27 cellular contexts compared by ENCODE assay signal in genomic region chr2:147491491-147491890, GRCh38.
"Had no signal": no experiment of that assay in that cellular context is flagged by ENCODE, and none has a peak within 500 bp of the region (broad histone marks: within the 10 kb centered on the region; RNA-seq: fewer than 3 reads in every experiment).

No MANE protein-coding gene starts in this region.

- H3K36me3 Mint-ChIP-seq: naive B cell; neural progenitor cell; stimulated activated naive B cell treated with anti-CD40 and anti-IgM and Interleukin-4, amounts not matched to agents 10 μg/mL and 1 μg/mL and 100 μg/mL, for 72 hours had no signal

- DNase-seq: heart right ventricle; kidney glomerular epithelial cell; left cardiac atrium; left lung; lower lobe of right lung; mammary epithelial cell; mesenchymal stem cell; naive B cell; nephron progenitor cell; ovary; right lobe of liver; stimulated activated CD4-positive, alpha-beta T cell treated with anti-CD3 and anti-CD28 coated beads, Interleukin-12 subunit alpha, Interleukin-12 subunit beta, amount 100 ng/mL, for 4 hours; stimulated activated CD4-positive, alpha-beta T cell treated with anti-CD3 and anti-CD28 coated beads, Interleukin-15, amount 100 ng/mL, for 24 hours; stimulated activated CD4-positive, alpha-beta T cell treated with anti-CD3 and anti-CD28 coated beads, Interleukin-2, amount 100 ng/mL, for 24 hours; stimulated activated CD4-positive, alpha-beta T cell treated with anti-CD3 and anti-CD28 coated beads, Interleukin-4, amount 100 ng/mL, for 1 hour; stimulated activated naive B cell treated with anti-CD40 and anti-IgM and Interleukin-4, amounts not matched to agents 10 μg/mL and 1 μg/mL and 100 μg/mL, for 72 hours; stimulated activated naive CD8-positive, alpha-beta T cell treated with anti-CD3 and anti-CD28 coated beads, Interleukin-15, Interleukin-2, amounts not matched to agents 100 U/mL and 50 U/mL, for 24 hours; stomach; testis; thyroid gland; transverse colon; upper lobe of left lung had no signal

- H3K4me3 Mint-ChIP-seq: naive B cell; nephron progenitor cell; neural progenitor cell; stimulated activated naive B cell treated with anti-CD40 and anti-IgM and Interleukin-4, amounts not matched to agents 10 μg/mL and 1 μg/mL and 100 μg/mL, for 72 hours had no signal

- H3K4me1 Mint-ChIP-seq: naive B cell had no signal

- H3K4me1 ChIP-seq: heart right ventricle, left lung, lower lobe of right lung, right atrium auricular region, right lobe of liver, stomach, testis, thyroid gland, upper lobe of left lung, vagina had no signal

- H3K9me3 Mint-ChIP-seq: naive B cell; stimulated activated naive B cell treated with anti-CD40 and anti-IgM and Interleukin-4, amounts not matched to agents 10 μg/mL and 1 μg/mL and 100 μg/mL, for 72 hours had no signal

- H2AFZ ChIP-seq: hepatocyte had no signal

- H3K27ac ChIP-seq: heart right ventricle, hepatocyte, left lung, lower lobe of right lung, neural progenitor cell, ovary, right atrium auricular region, right lobe of liver, stomach, testis, thyroid gland, transverse colon, upper lobe of left lung, vagina had no signal

- H3K27me3 Mint-ChIP-seq: naive B cell; stimulated activated naive B cell treated with anti-CD40 and anti-IgM and Interleukin-4, amounts not matched to agents 10 μg/mL and 1 μg/mL and 100 μg/mL, for 72 hours had no signal

- H3K4me2 ChIP-seq: hepatocyte, neural progenitor cell had no signal

- H3K9me3 ChIP-seq: left lung, lower lobe of right lung, ovary, right atrium auricular region, right lobe of liver, stomach, testis, thyroid gland, transverse colon, upper lobe of left lung, vagina had no signal

- H3K9ac ChIP-seq: neural progenitor cell had no signal

- H3K36me3 ChIP-seq: heart right ventricle, left lung, lower lobe of right lung, neural progenitor cell, ovary, right atrium auricular region, right lobe of liver, stomach, thyroid gland, transverse colon, upper lobe of left lung, vagina had no signal

- H3K4me3 ChIP-seq: heart right ventricle, hepatocyte, left lung, lower lobe of right lung, neural progenitor cell, ovary, right atrium auricular region, right lobe of liver, stomach, testis, thyroid gland, transverse colon, upper lobe of left lung, vagina had no signal

- H3K27ac Mint-ChIP-seq: naive B cell; nephron progenitor cell; neural progenitor cell; progenitor cell of endocrine pancreas; stimulated activated naive B cell treated with anti-CD40 and anti-IgM and Interleukin-4, amounts not matched to agents 10 μg/mL and 1 μg/mL and 100 μg/mL, for 72 hours had no signal

- H3K27me3 ChIP-seq: heart right ventricle, hepatocyte, left lung, neural progenitor cell, ovary, right atrium auricular region, right lobe of liver, stomach, testis, thyroid gland, transverse colon, upper lobe of left lung, vagina had no signal

- ATAC-seq: heart right ventricle; left cardiac atrium; left lung; lower lobe of right lung; right lobe of liver; stimulated activated naive CD8-positive, alpha-beta T cell treated with anti-CD3 and anti-CD28 coated beads, Interleukin-15, Interleukin-2, amounts not matched to agents 100 U/mL and 50 U/mL, for 24 hours had no signal
